ENCODE assay signal across 17 cellular contexts in genomic region chr2:129008881-129009554, GRCh38.
DNase-seq lines count a peak whose midpoint lies in the region; ATAC-seq, FAIRE-seq and TF ChIP-seq lines count a peak whose summit lies in the region.
"Had no signal": no experiment of that assay in that cellular context is flagged by ENCODE, and none has a peak within 500 bp of the region (broad histone marks: within the 10 kb centered on the region; RNA-seq: fewer than 3 reads in every experiment).

No MANE protein-coding gene starts in this region.

- TF ChIP-seq POLR2A in H1 (IDR thresholded peaks at IDR 0.05; ENCODE audit: control extremely low read depth in 1 of 2, low read depth in 2 of 2, low read length in 2 of 2) (no peak), gastroesophageal sphincter (IDR thresholded peaks at IDR 0.05) (no peak)

- H4K91ac ChIP-seq in H1 (replicated peaks; ENCODE audit: insufficient read length, low read length): no peak overlapping the region

- H3K9me3 ChIP-seq in H1 (ENCODE audit: insufficient read depth in 2 of 2, low read depth in 1 of 2, low read length in 1 of 2) (no peaks in the 10 kb centered on the region; a peak in 1 of 4 replicates), gastroesophageal sphincter (no peaks in the 10 kb centered on the region)
- H3K9me3 ChIP-seq: A549, BE2C, Caco-2 had no signal

- H3K36me3 ChIP-seq in H1 (ENCODE audit: control insufficient read depth in 2 of 4, insufficient read depth in 4 of 4, low read length in 3 of 4) (no peaks in the 10 kb centered on the region), gastroesophageal sphincter (no peaks in the 10 kb centered on the region)
- H3K36me3 ChIP-seq: BE2C had no signal

- H3K27me3 ChIP-seq in H1 (replicated peaks in 1 of 4; ENCODE audit: control insufficient read depth in 3 of 4, extremely low read depth in 1 of 4, insufficient read depth in 3 of 4, low read length in 3 of 4) (no peaks in the 10 kb centered on the region), gastroesophageal sphincter (no peaks in the 10 kb centered on the region)
- H3K27me3 ChIP-seq: BE2C had no signal

- no peak overlapping the region for H3K18ac ChIP-seq in H1 (ENCODE audit: extremely low read depth, low read length)

- no peaks in the 10 kb centered on the region for H3K79me2 ChIP-seq in H1 (ENCODE audit: control insufficient read depth in 1 of 2, insufficient read depth in 2 of 2, low read length in 2 of 2)

- H4K5ac ChIP-seq in H1 (ENCODE audit: insufficient read length, low read depth, low read length): no peak overlapping the region

- no peaks in the 10 kb centered on the region; the same call in 1 of the 2 replicates for H3K23me2 ChIP-seq in H1 (ENCODE audit: low read depth, low read length)

- no peaks in the 10 kb centered on the region for H3K36me3 Mint-ChIP-seq in nephron progenitor cell (ENCODE audit: low read depth)
- H3K36me3 Mint-ChIP-seq: CD8-positive, alpha-beta memory T cell had no signal

- no peak overlapping the region for H3K4me3 ChIP-seq in H1 (ENCODE audit: extremely low read depth in 1 of 4, insufficient read depth in 2 of 4, low read depth in 3 of 4, low read length in 4 of 4)
- H3K4me3 ChIP-seq in gastroesophageal sphincter: no peak overlapping the region
- H3K4me3 ChIP-seq: A549, GM12878, GM23338 had no signal

- no peak overlapping the region for H3K9ac ChIP-seq in H1 (replicated peaks in 1 of 4; ENCODE audit: extremely low read depth in 1 of 4, low read depth in 3 of 4, low read length in 3 of 4)

- CTCF ChIA-PET in H1 (lab: Charles Lee; ENCODE audit: partially characterized antibody): no interaction called here

- H3K9me3 Mint-ChIP-seq in nephron progenitor cell: peaks cover 3% of the 10 kb centered on the region
- H3K9me3 Mint-ChIP-seq: H9 had no signal

- H3K4me2 ChIP-seq in H1 (ENCODE audit: insufficient read depth in 1 of 2, low read depth in 2 of 2, low read length in 2 of 2): no peak overlapping the region
- H3K4me2 ChIP-seq: A549, GM23338 had no signal

- POLR2A ChIA-PET in H1 (lab: Charles Lee; ENCODE audit: partially characterized antibody): no interaction called here

- ATAC-seq in gastroesophageal sphincter: peak; percentile 22
- ATAC-seq: A549, GM12878, GM23338 had no signal

- H3K27me3 Mint-ChIP-seq in nephron progenitor cell (ENCODE audit: low read depth, poor library complexity): peaks cover 10% of the 10 kb centered on the region
- H3K27me3 Mint-ChIP-seq: CD8-positive, alpha-beta memory T cell had no signal

- H3K4ac ChIP-seq in H1 (replicated peaks; ENCODE audit: insufficient read length, low read depth, low read length): no peak overlapping the region

- 89% methylated on average over 12 of the region's 12 CpGs; no CpG with 5 or more reads in 1 of the 2 experiments for WGBS in H1 (ENCODE audit: extremely low coverage in 1 of 2, insufficient coverage in 1 of 2, insufficient read length in 1 of 2, insufficient replicate concordance in 2 of 2, low coverage in 1 of 2, low lambda C conversion rate in 2 of 2, missing lambda C conversion rate in 1 of 2), 2 experiments
- 82 to 85% methylated on average over 7 to 9 of the region's 12 CpGs for WGBS in gastroesophageal sphincter (ENCODE audit: low coverage in 1 of 2), 2 donors

- no peak for TF ChIP-seq CTCF in H1 (IDR thresholded peaks at IDR 0.05; ENCODE audit: control extremely low read depth in 1 of 3, insufficient read depth in 1 of 3, low read depth in 1 of 3, low read length in 3 of 3)
- TF ChIP-seq CTCF in gastroesophageal sphincter (IDR thresholded peaks at IDR 0.05): no peak
- no peak for TF ChIP-seq CTCF in nephron progenitor cell (IDR thresholded peaks at IDR 0.05)

- H2AK5ac ChIP-seq in H1 (ENCODE audit: low read depth, low read length): no peak overlapping the region

- FAIRE-seq in H1 (lab: Jason Lieb, UNC): no peak
- FAIRE-seq: A549, GM12878, GM18507 had no signal

- peak overlapping the region; percentile 54 for H3K27ac Mint-ChIP-seq in nephron progenitor cell
- H3K27ac Mint-ChIP-seq: CD8-positive, alpha-beta memory T cell; GM23338 had no signal

- DNase-seq in H1 (ENCODE audit: low read depth in 1 of 2, low spot score in 2 of 2): no peak
- DNase-seq in nephron progenitor cell: no peak
- DNase-seq in NCI-H526 treated with DMSO at 0.1 percent for 48 hours (lab: John Stamatoyannopoulos, UW): no peak
- no peak for DNase-seq in glomerular visceral epithelial cell (ENCODE audit: extremely low spot score)
- no peak for DNase-seq in amygdala (lab: John Stamatoyannopoulos, UW)
- DNase-seq: BE2C; Caco-2; CD8-positive, alpha-beta memory T cell; DMS53; H9; IMR-90 had no signal

- H4K8ac ChIP-seq in H1 (ENCODE audit: extremely low read depth, insufficient read depth, low read length): peak overlapping the region; percentile 0

- H3K14ac ChIP-seq in H1 (ENCODE audit: insufficient read length): no peak overlapping the region

- H3K4me3 Mint-ChIP-seq in nephron progenitor cell: no peak overlapping the region
- H3K4me3 Mint-ChIP-seq: CD8-positive, alpha-beta memory T cell; GM23338; H9 had no signal

- H3K4me1 Mint-ChIP-seq in nephron progenitor cell: no peaks in the 10 kb centered on the region
- H3K4me1 Mint-ChIP-seq: CD8-positive, alpha-beta memory T cell; GM23338 had no signal

- TF ChIP-seq EP300 in H1 (IDR thresholded peaks at IDR 0.05; ENCODE audit: borderline replicate concordance in 1 of 2, low read depth in 2 of 2, low read length in 2 of 2) (no peak), gastroesophageal sphincter (IDR thresholded peaks at IDR 0.05) (no peak)

- H2AFZ ChIP-seq in H1 (ENCODE audit: low read length): no peak overlapping the region
- H2AFZ ChIP-seq: GM23338 had no signal

- no peaks in the 10 kb centered on the region for H3K4me1 ChIP-seq in H1 (replicated peaks in 1 of 4; ENCODE audit: control insufficient read depth in 3 of 4, insufficient read depth in 4 of 4, low read length in 3 of 4)
- no peaks in the 10 kb centered on the region for H3K4me1 ChIP-seq in gastroesophageal sphincter
- H3K4me1 ChIP-seq: A549, BE2C, Caco-2 had no signal

- H2BK5ac ChIP-seq in H1 (ENCODE audit: low read depth, low read length): no peak overlapping the region

- H2BK15ac ChIP-seq in H1 (ENCODE audit: low read length): no peak overlapping the region

- H2BK120ac ChIP-seq in H1 (replicated peaks; ENCODE audit: low read depth, low read length): no peak overlapping the region

- H2BK12ac ChIP-seq in H1 (ENCODE audit: low read depth, low read length): no peak overlapping the region

- H3K56ac ChIP-seq in H1 (replicated peaks; ENCODE audit: insufficient read length, low read depth, low read length): no peak overlapping the region

- H3K23ac ChIP-seq in H1 (ENCODE audit: insufficient read length): no peak overlapping the region

- no peaks in the 10 kb centered on the region for H3K79me1 ChIP-seq in H1 (ENCODE audit: low read depth, low read length)

- no peaks in the 10 kb centered on the region for H4K20me1 ChIP-seq in H1 (replicated peaks in 1 of 2; ENCODE audit: control insufficient read depth in 1 of 2, insufficient read depth in 2 of 2, low read length in 2 of 2)

- TF ChIP-seq RAD21 in H1 (IDR thresholded peaks at IDR 0.05 in 1 of 2, conservative IDR thresholded peaks at IDR 0.05 in 1 of 2; ENCODE audit: low read depth in 2 of 2, low read length in 2 of 2): no peak

- H3K27ac ChIP-seq in angular gyrus (ENCODE audit: low read depth, low read length) (peak overlapping the region; percentile 31), H1 (ENCODE audit: low read depth, low read length) (no peak overlapping the region), gastroesophageal sphincter (no peak overlapping the region)
- H3K27ac ChIP-seq: A549 had no signal

- no peak overlapping the region for H2BK20ac ChIP-seq in H1 (ENCODE audit: low read length)

TF ChIP-seq in H1, 55 proteins besides CTCF, POLR2A, EP300 and RAD21:
- no peak for TF ChIP-seq SRF (IDR thresholded peaks at IDR 0.05; ENCODE audit: low read depth, low read length)
- TF ChIP-seq SAP30 (IDR thresholded peaks at IDR 0.05; ENCODE audit: insufficient read depth, insufficient replicate concordance, low read length): no peak
- no peak for TF ChIP-seq HDAC6 (IDR thresholded peaks at IDR 0.05; ENCODE audit: low read depth, low read length)
- no peak for TF ChIP-seq CBX5 (IDR thresholded peaks at IDR 0.05; ENCODE audit: low read depth, low read length)
